ENCODE assay signal across 9 cellular contexts in genomic region chr11:101583180-101584128, GRCh38. TPM values are rescaled to one million over a fixed set of nuclear protein-coding genes. Genes with fewer than 3 reads are reported as not detected.
DNase-seq lines count a peak whose midpoint lies in the region; ATAC-seq and TF ChIP-seq lines count a peak whose summit lies in the region.
"Had no signal": no experiment of that assay in that cellular context is flagged by ENCODE, and none has a peak within 500 bp of the region (broad histone marks: within the 10 kb centered on the region; RNA-seq: fewer than 3 reads in every experiment).

TSS of gene TRPC6 (minus strand) at chr11:101584007. CDS start at chr11:101583503, 504 bp downstream.

- peaks cover 58% of the 10 kb centered on the region for H3K27me3 ChIP-seq in left ventricle myocardium inferior (ENCODE audit: low read depth)
- H3K27me3 ChIP-seq in parathyroid adenoma (ENCODE audit: control insufficient read depth, insufficient read depth, low read length) = no peaks in the 10 kb centered on the region

- H3K4me3 ChIP-seq in left ventricle myocardium inferior = peak within 1 kb of the TSS; percentile 68
- H3K4me3 ChIP-seq in parathyroid adenoma (ENCODE audit: low read depth, low read length) = peak within 1 kb of the TSS; percentile 39

- no peaks in the 10 kb centered on the region for H3K79me2 ChIP-seq in parathyroid adenoma

- intact Hi-C loops in left ventricle myocardium inferior (cut with micrococcal nuclease) = no loop called here

- H3K9me3 ChIP-seq in left ventricle myocardium inferior (replicated peaks) (peaks cover 16% of the 10 kb centered on the region), parathyroid adenoma (ENCODE audit: control insufficient read depth, low read length) (no peaks in the 10 kb centered on the region)

- H3K9ac ChIP-seq in parathyroid adenoma = no peak within 1 kb of the TSS

- peak within 1 kb of the TSS; percentile 33 for H3K4me2 ChIP-seq in parathyroid adenoma (ENCODE audit: low read length)

- DNase-seq in Ammon's horn (ENCODE audit: low spot score) (peak; percentile 9), T1000 (lab: John Stamatoyannopoulos, UW) (peak; percentile 15), left ventricle myocardium inferior (peak; percentile 14), midbrain (lab: John Stamatoyannopoulos, UW) (no peak)
- no peak for DNase-seq in stimulated activated CD4-positive, alpha-beta T cell treated with anti-CD3 and anti-CD28 coated beads, Interleukin-12 subunit alpha, Interleukin-12 subunit beta, amount 100 ng/mL, for 4 hours
- no peak for DNase-seq in activated effector memory CD4-positive, alpha-beta T cell treated with Interleukin-2 at 50 U/mL for 16 hours
- DNase-seq: GF-D8 had no signal

- H2AFZ ChIP-seq in parathyroid adenoma = no peak within 1 kb of the TSS

- no peak for ATAC-seq in HG02763 (IDR thresholded peaks at IDR 0.05; ENCODE audit: unreplicated experiment)

- peak within 1 kb of the TSS; percentile 56 for H3K27ac ChIP-seq in left ventricle myocardium inferior (replicated peaks)
- H3K27ac ChIP-seq in parathyroid adenoma = peak within 1 kb of the TSS; percentile 11

- no peak for TF ChIP-seq CTCF in left ventricle myocardium inferior (IDR thresholded peaks at IDR 0.05; ENCODE audit: borderline replicate concordance)
- no peak for TF ChIP-seq CTCF in parathyroid adenoma (IDR thresholded peaks at IDR 0.05)

- H3K4me1 ChIP-seq in left ventricle myocardium inferior = peaks cover 12% of the 10 kb centered on the region
- no peaks in the 10 kb centered on the region for H3K4me1 ChIP-seq in parathyroid adenoma

- no peaks in the 10 kb centered on the region for H3K36me3 ChIP-seq in left ventricle myocardium inferior
- no peaks in the 10 kb centered on the region for H3K36me3 ChIP-seq in parathyroid adenoma (ENCODE audit: control insufficient read depth, insufficient read depth, low read length)

RNA-seq across cellular contexts. Expression of gene TRPC6, which starts in this region (rescaled TPM):
- 0.22 TPM for total RNA-seq in left ventricle myocardium inferior

Comparison
In these comparisons a context has a peak if more than half of its experiments do, and no peak if none do; other contexts are left out.
1. Peak in DNase-seq, H3K4me3 ChIP-seq and H3K27ac ChIP-seq in left ventricle myocardium inferior; RNA of the gene not detected or under 1 TPM.
2. DNase-seq: peak in Ammon's horn (single experiment) and T1000 (single experiment); none in stimulated activated CD4-positive, alpha-beta T cell treated with anti-CD3 and anti-CD28 coated beads, Interleukin-12 subunit alpha, Interleukin-12 subunit beta, amount 100 ng/mL, for 4 hours (single experiment), activated effector memory CD4-positive, alpha-beta T cell treated with Interleukin-2 at 50 U/mL for 16 hours (single experiment) and midbrain (single experiment).